12 cellular contexts compared by ENCODE assay signal in genomic region chr9:112176410-112177010, GRCh38. TPM values are rescaled to one million over a fixed set of nuclear protein-coding genes. Genes with fewer than 3 reads are reported as not detected.
DNase-seq lines count a peak whose midpoint lies in the region; ATAC-seq and TF ChIP-seq lines count a peak whose summit lies in the region.
"Had no signal": no experiment of that assay in that cellular context is flagged by ENCODE, and none has a peak within 500 bp of the region (broad histone marks: within the 10 kb centered on the region; RNA-seq: fewer than 3 reads in every experiment).

No MANE protein-coding gene starts in this region.

- peaks cover 15% of the 10 kb centered on the region for H3K4me1 ChIP-seq in hepatocyte (ENCODE audit: insufficient read depth)
- H3K4me1 ChIP-seq in heart right ventricle: peaks cover 0 to 67% (median 3%) of the 10 kb centered on the region in 9 donors

- no peak for TF ChIP-seq CTCF in hepatocyte (IDR thresholded peaks at IDR 0.05; ENCODE audit: poor library complexity)
- TF ChIP-seq CTCF in heart right ventricle (IDR thresholded peaks at IDR 0.05): no peak

- peak overlapping the region; percentile 69 for H3K4me3 Mint-ChIP-seq in activated naive CD8-positive, alpha-beta T cell
- H3K4me3 Mint-ChIP-seq in activated naive CD8-positive, alpha-beta T cell treated with anti-CD3 and anti-CD28 coated beads for 36 hours: no peak overlapping the region
- peak overlapping the region; percentile 26 for H3K4me3 Mint-ChIP-seq in activated CD4-positive, alpha-beta memory T cell treated with anti-CD3 and anti-CD28 coated beads, Interleukin-2, amount 10 ng/mL, durations not matched to agents 7 days and 5 days
- H3K4me3 Mint-ChIP-seq in stimulated activated effector memory CD8-positive, alpha-beta T cell treated with anti-CD3 and anti-CD28 coated beads, Interleukin-12 subunit alpha, Interleukin-12 subunit beta, amount 100 ng/mL, for 72 hours: peak overlapping the region; percentile 54

- peaks cover 28% of the 10 kb centered on the region for H3K79me2 ChIP-seq in hepatocyte

- H3K36me3 ChIP-seq in hepatocyte (replicated peaks; ENCODE audit: insufficient read depth, low read depth): no peaks in the 10 kb centered on the region
- no peaks in the 10 kb centered on the region for H3K36me3 ChIP-seq in heart right ventricle
- H3K36me3 ChIP-seq: brain microvascular endothelial cell, right atrium auricular region had no signal

- H3K4me3 ChIP-seq in hepatocyte (no peak overlapping the region), heart right ventricle (no peak overlapping the region)

- H2AFZ ChIP-seq in hepatocyte: no peak overlapping the region

- H3K27me3 ChIP-seq in hepatocyte: no peaks in the 10 kb centered on the region
- H3K27me3 ChIP-seq in heart right ventricle: no peaks in the 10 kb centered on the region
- H3K27me3 ChIP-seq: brain microvascular endothelial cell, right atrium auricular region had no signal

- CTCF ChIA-PET in activated CD4-positive, alpha-beta memory T cell treated with anti-CD3 and anti-CD28 coated beads, Interleukin-2, amount 10 ng/mL, durations not matched to agents 7 days and 5 days (lab: Charles Lee): interaction anchor here (0.8 to 1.8 kb wide), 5 partner anchors 37 to 183 kb away, joined by 3 to 6 read pairs (median 3); partner anchors contain the start of gene PTBP3

- intact Hi-C loops in heart right ventricle (cut with DNase I): loop anchor here in 1 of 10 donors (10.0 kb wide), 1 partner anchor 158 kb away; the partner anchor contains the start of gene PTBP3

- POLR2A ChIA-PET in activated CD4-positive, alpha-beta memory T cell treated with anti-CD3 and anti-CD28 coated beads, Interleukin-2, amount 10 ng/mL, durations not matched to agents 7 days and 5 days (lab: Charles Lee): interaction anchor here (0.7 to 5.8 kb wide), 15 partner anchors 8 to 203 kb away, joined by 3 to 49 read pairs (median 4); partner anchors contain the start of genes HSDL2 and PTBP3

- no peaks in the 10 kb centered on the region for H4K20me1 ChIP-seq in hepatocyte (ENCODE audit: insufficient read depth, poor library complexity, severe bottlenecking)

- no peak for DNase-seq in activated naive CD8-positive, alpha-beta T cell treated with anti-CD3 and anti-CD28 coated beads for 36 hours
- DNase-seq in activated CD4-positive, alpha-beta memory T cell treated with anti-CD3 and anti-CD28 coated beads, Interleukin-2, amount 10 ng/mL, durations not matched to agents 7 days and 5 days: peak; percentile 58
- DNase-seq in hepatocyte (ENCODE audit: low spot score): peak; percentile 48
- no peak for DNase-seq in stimulated activated effector memory CD8-positive, alpha-beta T cell treated with anti-CD3 and anti-CD28 coated beads, Interleukin-12 subunit alpha, Interleukin-12 subunit beta, amount 100 ng/mL, for 72 hours (ENCODE audit: low spot score in 2 of 2)
- DNase-seq in heart right ventricle: no peak
- DNase-seq in NCI-H526 (lab: John Stamatoyannopoulos, UW): no peak
- DNase-seq: brain microvascular endothelial cell, SW 1271 had no signal

- no peaks in the 10 kb centered on the region for H3K9me3 Mint-ChIP-seq in activated naive CD8-positive, alpha-beta T cell (ENCODE audit: low read depth)
- peaks cover 1% of the 10 kb centered on the region for H3K9me3 Mint-ChIP-seq in activated naive CD8-positive, alpha-beta T cell treated with anti-CD3 and anti-CD28 coated beads for 36 hours
- peaks cover 6% of the 10 kb centered on the region for H3K9me3 Mint-ChIP-seq in activated CD4-positive, alpha-beta memory T cell treated with anti-CD3 and anti-CD28 coated beads, Interleukin-2, amount 10 ng/mL, durations not matched to agents 7 days and 5 days
- H3K9me3 Mint-ChIP-seq in stimulated activated effector memory CD8-positive, alpha-beta T cell treated with anti-CD3 and anti-CD28 coated beads, Interleukin-12 subunit alpha, Interleukin-12 subunit beta, amount 100 ng/mL, for 72 hours: no peaks in the 10 kb centered on the region

- no peaks in the 10 kb centered on the region for H3K9me3 ChIP-seq in hepatocyte (ENCODE audit: low read depth)
- H3K9me3 ChIP-seq in heart right ventricle: no peaks in the 10 kb centered on the region
- H3K9me3 ChIP-seq: right atrium auricular region had no signal

- H3K4me1 Mint-ChIP-seq in activated naive CD8-positive, alpha-beta T cell (ENCODE audit: low read depth): peaks cover 63% of the 10 kb centered on the region
- H3K4me1 Mint-ChIP-seq in activated naive CD8-positive, alpha-beta T cell treated with anti-CD3 and anti-CD28 coated beads for 36 hours: peaks cover 40% of the 10 kb centered on the region
- peaks cover 84% of the 10 kb centered on the region for H3K4me1 Mint-ChIP-seq in activated CD4-positive, alpha-beta memory T cell treated with anti-CD3 and anti-CD28 coated beads, Interleukin-2, amount 10 ng/mL, durations not matched to agents 7 days and 5 days
- H3K4me1 Mint-ChIP-seq in stimulated activated effector memory CD8-positive, alpha-beta T cell treated with anti-CD3 and anti-CD28 coated beads, Interleukin-12 subunit alpha, Interleukin-12 subunit beta, amount 100 ng/mL, for 72 hours: peaks cover 68% of the 10 kb centered on the region

- H3K9me2 ChIP-seq in hepatocyte (replicated peaks; ENCODE audit: insufficient read depth): no peaks in the 10 kb centered on the region

- ATAC-seq in stimulated activated effector memory CD8-positive, alpha-beta T cell treated with anti-CD3 and anti-CD28 coated beads, Interleukin-12 subunit alpha, Interleukin-12 subunit beta, amount 100 ng/mL, for 72 hours: no peak
- ATAC-seq in heart right ventricle: no peak
- no peak for ATAC-seq in HG02870 (IDR thresholded peaks at IDR 0.05; ENCODE audit: unreplicated experiment)
- ATAC-seq: esophagus mucosa had no signal

- peak overlapping the region; percentile 17 for H3K27ac Mint-ChIP-seq in activated naive CD8-positive, alpha-beta T cell
- H3K27ac Mint-ChIP-seq in activated naive CD8-positive, alpha-beta T cell treated with anti-CD3 and anti-CD28 coated beads for 36 hours: no peak overlapping the region
- H3K27ac Mint-ChIP-seq in activated CD4-positive, alpha-beta memory T cell treated with anti-CD3 and anti-CD28 coated beads, Interleukin-2, amount 10 ng/mL, durations not matched to agents 7 days and 5 days: peak overlapping the region; percentile 79
- no peak overlapping the region for H3K27ac Mint-ChIP-seq in stimulated activated effector memory CD8-positive, alpha-beta T cell treated with anti-CD3 and anti-CD28 coated beads, Interleukin-12 subunit alpha, Interleukin-12 subunit beta, amount 100 ng/mL, for 72 hours

- H3K27me3 Mint-ChIP-seq in activated naive CD8-positive, alpha-beta T cell: no peaks in the 10 kb centered on the region
- H3K27me3 Mint-ChIP-seq in activated naive CD8-positive, alpha-beta T cell treated with anti-CD3 and anti-CD28 coated beads for 36 hours: peaks cover 32% of the 10 kb centered on the region
- H3K27me3 Mint-ChIP-seq in activated CD4-positive, alpha-beta memory T cell treated with anti-CD3 and anti-CD28 coated beads, Interleukin-2, amount 10 ng/mL, durations not matched to agents 7 days and 5 days: peaks cover 7% of the 10 kb centered on the region

- peak overlapping the region; percentile 79 for H3K4me2 ChIP-seq in hepatocyte

- no peaks in the 10 kb centered on the region for H3K36me3 Mint-ChIP-seq in activated naive CD8-positive, alpha-beta T cell
- H3K36me3 Mint-ChIP-seq in activated naive CD8-positive, alpha-beta T cell treated with anti-CD3 and anti-CD28 coated beads for 36 hours: peaks cover 14% of the 10 kb centered on the region
- H3K36me3 Mint-ChIP-seq in activated CD4-positive, alpha-beta memory T cell treated with anti-CD3 and anti-CD28 coated beads, Interleukin-2, amount 10 ng/mL, durations not matched to agents 7 days and 5 days (ENCODE audit: low read depth): peaks cover 21% of the 10 kb centered on the region
- H3K36me3 Mint-ChIP-seq in stimulated activated effector memory CD8-positive, alpha-beta T cell treated with anti-CD3 and anti-CD28 coated beads, Interleukin-12 subunit alpha, Interleukin-12 subunit beta, amount 100 ng/mL, for 72 hours: peaks cover 6% of the 10 kb centered on the region

- H3K27ac ChIP-seq in hepatocyte (peak overlapping the region; percentile 91), heart right ventricle (no peak overlapping the region)
- H3K27ac ChIP-seq: brain microvascular endothelial cell had no signal

- WGBS in hepatocyte (ENCODE audit: low lambda C conversion rate, missing lambda C conversion rate): 76% methylated on average over 10 of the region's 10 CpGs
- 88 to 95% methylated on average over 10 of the region's 10 CpGs for WGBS in heart right ventricle, 2 donors

RNA-seq across cellular contexts. Expression of gene SUSD1, which starts 1.4 kb away (rescaled TPM):
- total RNA-seq in activated naive CD8-positive, alpha-beta T cell treated with anti-CD3 and anti-CD28 coated beads for 36 hours: 1 to 10 TPM; 3.8 to 5.2 TPM
- 10 to 100 TPM; 18.4 TPM for total RNA-seq in activated CD4-positive, alpha-beta memory T cell treated with anti-CD3 and anti-CD28 coated beads, Interleukin-2, amount 10 ng/mL, durations not matched to agents 7 days and 5 days
- 30.5 and 41.4 TPM in 2 replicates for total RNA-seq in hepatocyte
- polyA plus RNA-seq in hepatocyte: 18.5 and 25.0 TPM in 2 replicates
- 10 to 100 TPM in 1 of 10 donors, 1 to 10 TPM in 9; 2.2 to 14.7 (median 4.7) TPM for total RNA-seq in heart right ventricle
- polyA plus RNA-seq in heart right ventricle: 1 to 10 TPM; 1.5 to 2.4 TPM

Comparison
In these comparisons a context has a peak if more than half of its experiments do, and no peak if none do; other contexts are left out.
1. H3K27ac Mint-ChIP-seq: peak in activated naive CD8-positive, alpha-beta T cell (single experiment) and activated CD4-positive, alpha-beta memory T cell treated with anti-CD3 and anti-CD28 coated beads, Interleukin-2, amount 10 ng/mL, durations not matched to agents 7 days and 5 days (single experiment); none in activated naive CD8-positive, alpha-beta T cell treated with anti-CD3 and anti-CD28 coated beads for 36 hours (single experiment) and stimulated activated effector memory CD8-positive, alpha-beta T cell treated with anti-CD3 and anti-CD28 coated beads, Interleukin-12 subunit alpha, Interleukin-12 subunit beta, amount 100 ng/mL, for 72 hours (single experiment).
2. DNase-seq: peak in activated CD4-positive, alpha-beta memory T cell treated with anti-CD3 and anti-CD28 coated beads, Interleukin-2, amount 10 ng/mL, durations not matched to agents 7 days and 5 days (single experiment) and hepatocyte (single experiment); none in activated naive CD8-positive, alpha-beta T cell treated with anti-CD3 and anti-CD28 coated beads for 36 hours (single experiment), stimulated activated effector memory CD8-positive, alpha-beta T cell treated with anti-CD3 and anti-CD28 coated beads, Interleukin-12 subunit alpha, Interleukin-12 subunit beta, amount 100 ng/mL, for 72 hours (0 of 2), heart right ventricle (0 of 2) and NCI-H526 (0 of 2).